In genomic region chr10:20624642-20625041, GRCh38 we compare ENCODE assay signal across 15 cellular contexts.
DNase-seq lines count a peak whose midpoint lies in the region; ATAC-seq and TF ChIP-seq lines count a peak whose summit lies in the region.
"Had no signal": no experiment of that assay in that cellular context is flagged by ENCODE, and none has a peak within 500 bp of the region (broad histone marks: within the 10 kb centered on the region; RNA-seq: fewer than 3 reads in every experiment).

No MANE protein-coding gene starts in this region.

- TF ChIP-seq POLR2A in testis (IDR thresholded peaks at IDR 0.05) = no peak

- H3K4me3 ChIP-seq in fibroblast of mammary gland (ENCODE audit: control insufficient read depth, low read depth, low read length) (no peak overlapping the region), testis (no peak overlapping the region)
- H3K4me3 ChIP-seq: lower lobe of right lung had no signal

- DNase-seq in GM04504 (ENCODE audit: low read depth) (peak; percentile 33), fibroblast of mammary gland (ENCODE audit: low read depth) (peak; percentile 90), mucosa of gallbladder (ENCODE audit: low spot score) (peak; percentile 13), testis (peak; percentile 22), NCI-H526 (lab: John Stamatoyannopoulos, UW) (no peak), OCI-M1 (lab: John Stamatoyannopoulos, UW) (no peak), NAMALWA (ENCODE audit: low spot score) (no peak), foreskin keratinocyte (no peak)
- DNase-seq: activated naive CD8-positive, alpha-beta T cell treated with anti-CD3 and anti-CD28 coated beads, Interleukin-2, amount 50 U/mL, for 24 hours; effector CD8-positive, alpha-beta T cell; lower lobe of right lung; NCI-H2029 treated with DMSO at 0.1 percent for 48 hours; nephron progenitor cell; stimulated activated naive CD8-positive, alpha-beta T cell treated with anti-CD3 and anti-CD28 coated beads, Interleukin-15, Interleukin-2, amounts not matched to agents 100 U/mL and 50 U/mL, for 24 hours; T-helper 9 cell had no signal

- H3K9me3 ChIP-seq in testis = no peaks in the 10 kb centered on the region
- H3K9me3 ChIP-seq: lower lobe of right lung had no signal

- no peak for ATAC-seq in foreskin keratinocyte
- ATAC-seq: activated naive CD8-positive, alpha-beta T cell treated with anti-CD3 and anti-CD28 coated beads, Interleukin-2, amount 50 U/mL, for 24 hours; lower lobe of right lung; stimulated activated naive CD8-positive, alpha-beta T cell treated with anti-CD3 and anti-CD28 coated beads, Interleukin-15, Interleukin-2, amounts not matched to agents 100 U/mL and 50 U/mL, for 24 hours had no signal

- H3K27me3 ChIP-seq in testis = no peaks in the 10 kb centered on the region
- no peaks in the 10 kb centered on the region for H3K27me3 ChIP-seq in foreskin keratinocyte

- intact Hi-C loops in testis (cut with DNase I; ENCODE audit: low total_unique reads) = no loop called here

- H3K36me3 ChIP-seq in testis (ENCODE audit: low read depth, missing control alignments) = no peaks in the 10 kb centered on the region
- H3K36me3 ChIP-seq: lower lobe of right lung had no signal

- 65 to 78% methylated on average over 4 of the region's 4 CpGs for WGBS in testis, 2 donors

- TF ChIP-seq CTCF in fibroblast of mammary gland (conservative IDR thresholded peaks at IDR 0.05; ENCODE audit: control insufficient read depth, insufficient read depth, low read depth, low read length) = no peak
- no peak for TF ChIP-seq CTCF in testis (IDR thresholded peaks at IDR 0.05)
- TF ChIP-seq CTCF in foreskin keratinocyte (conservative IDR thresholded peaks at IDR 0.05) = no peak

- H3K4me1 ChIP-seq in testis (no peaks in the 10 kb centered on the region), foreskin keratinocyte (no peaks in the 10 kb centered on the region)

- no peak overlapping the region for H3K27ac ChIP-seq in testis
- H3K27ac ChIP-seq in foreskin keratinocyte = no peak overlapping the region
- H3K27ac ChIP-seq: lower lobe of right lung had no signal

Comparison
In these comparisons a context has a peak if more than half of its experiments do, and no peak if none do; other contexts are left out.
1. DNase-seq: peak in GM04504 (single experiment), fibroblast of mammary gland (single experiment), mucosa of gallbladder (single experiment) and testis (single experiment); none in NCI-H526 (0 of 2), OCI-M1 (single experiment), NAMALWA (single experiment) and foreskin keratinocyte (0 of 2).